In genomic region chr10:130507461-130507860, GRCh38 we compare ENCODE assay signal across 18 cellular contexts.
"Had no signal": no experiment of that assay in that cellular context is flagged by ENCODE, and none has a peak within 500 bp of the region (broad histone marks: within the 10 kb centered on the region; RNA-seq: fewer than 3 reads in every experiment).

No MANE protein-coding gene starts in this region.

- H3K27ac Mint-ChIP-seq: naive thymus-derived CD4-positive, alpha-beta T cell had no signal

- H3K36me3 Mint-ChIP-seq: naive thymus-derived CD4-positive, alpha-beta T cell had no signal

- H3K4me3 Mint-ChIP-seq: naive thymus-derived CD4-positive, alpha-beta T cell had no signal

- H3K4me1 Mint-ChIP-seq: naive thymus-derived CD4-positive, alpha-beta T cell had no signal

- DNase-seq: dermis blood vessel endothelial cell; dorsolateral prefrontal cortex; effector CD4-positive, alpha-beta T cell; effector memory CD4-positive, alpha-beta T cell; esophagus squamous epithelium; foreskin fibroblast; foreskin melanocyte; gastrocnemius medialis; glutamatergic neuron; heart right ventricle; hippocampal formation; left cardiac atrium; left lung; left ventricle myocardium superior; lower lobe of right lung; mesenchymal stem cell; midbrain; naive thymus-derived CD4-positive, alpha-beta T cell had no signal
